ENCODE assay signal across 8 cellular contexts in genomic region chr7:77536017-77536412, GRCh38. TPM values are rescaled to one million over a fixed set of nuclear protein-coding genes. Genes with fewer than 3 reads are reported as not detected.
DNase-seq lines count a peak whose midpoint lies in the region; ATAC-seq and TF ChIP-seq lines count a peak whose summit lies in the region.

No MANE protein-coding gene starts in this region.

- no peak for ATAC-seq in HG03159 (IDR thresholded peaks at IDR 0.05; ENCODE audit: unreplicated experiment)

- H3K9me3 ChIP-seq in BLaER1: peaks cover 9% of the 10 kb centered on the region; the same call in 1 of the 2 replicates
- no peaks in the 10 kb centered on the region for H3K9me3 ChIP-seq in MG63
- H3K9me3 ChIP-seq in effector memory CD4-positive, alpha-beta T cell (ENCODE audit: control insufficient read depth, low read length): no peaks in the 10 kb centered on the region

- peaks cover 18% of the 10 kb centered on the region for H3K36me3 Mint-ChIP-seq in nephron progenitor cell (ENCODE audit: low read depth)

- H3K4me3 ChIP-seq in BLaER1 (peak overlapping the region; percentile 75), MG63 (peak overlapping the region; percentile 69)
- peak overlapping the region; percentile 65 for H3K4me3 ChIP-seq in effector memory CD4-positive, alpha-beta T cell (ENCODE audit: insufficient read depth, low read depth, low read length, poor library complexity, severe bottlenecking)

- TF ChIP-seq CTCF in nephron progenitor cell (IDR thresholded peaks at IDR 0.05): no peak

- H3K4me1 Mint-ChIP-seq in nephron progenitor cell: peaks cover 35% of the 10 kb centered on the region

- DNase-seq in MG63: no peak
- DNase-seq in effector memory CD4-positive, alpha-beta T cell: no peak
- DNase-seq in nephron progenitor cell: no peak
- no peak for DNase-seq in medulla oblongata (ENCODE audit: extremely low spot score)
- DNase-seq in stimulated activated CD4-positive, alpha-beta T cell treated with anti-CD3 and anti-CD28 coated beads, Interleukin-1b, Interleukin-23, amount 100 ng/mL, for 48 hours: no peak
- no peak for DNase-seq in anterior cingulate cortex (lab: John Stamatoyannopoulos, UW)

- H3K36me3 ChIP-seq in BLaER1: no peaks in the 10 kb centered on the region
- H3K36me3 ChIP-seq in MG63: no peaks in the 10 kb centered on the region
- H3K36me3 ChIP-seq in effector memory CD4-positive, alpha-beta T cell (ENCODE audit: control insufficient read depth, insufficient read depth, low read length): no peaks in the 10 kb centered on the region

- peak overlapping the region; percentile 71 for H3K4me2 ChIP-seq in BLaER1

- H3K9me3 Mint-ChIP-seq in nephron progenitor cell: peaks cover 32% of the 10 kb centered on the region

- H4K20me1 ChIP-seq in BLaER1: peaks cover 24% of the 10 kb centered on the region

- peaks cover 22% of the 10 kb centered on the region for H3K4me1 ChIP-seq in BLaER1
- peaks cover 7% of the 10 kb centered on the region for H3K4me1 ChIP-seq in effector memory CD4-positive, alpha-beta T cell (ENCODE audit: control insufficient read depth, insufficient read depth, low read length, poor library complexity, severe bottlenecking)

- H3K27me3 Mint-ChIP-seq in nephron progenitor cell (ENCODE audit: low read depth, poor library complexity): peaks cover 3% of the 10 kb centered on the region

- H3K27me3 ChIP-seq in BLaER1 (no peaks in the 10 kb centered on the region), MG63 (no peaks in the 10 kb centered on the region)
- H3K27me3 ChIP-seq in effector memory CD4-positive, alpha-beta T cell (replicated peaks; ENCODE audit: control insufficient read depth, insufficient read depth, low read length, poor library complexity, severe bottlenecking): no peaks in the 10 kb centered on the region

- peak overlapping the region; percentile 75; the same call in 1 of the 2 replicates for H3K9ac ChIP-seq in BLaER1

- peak overlapping the region; percentile 93 for H3K4me3 Mint-ChIP-seq in nephron progenitor cell

- H3K27ac Mint-ChIP-seq in nephron progenitor cell: no peak overlapping the region

- H3K27ac ChIP-seq in BLaER1: no peak overlapping the region
- H3K27ac ChIP-seq in effector memory CD4-positive, alpha-beta T cell (ENCODE audit: insufficient read depth, low read length, poor library complexity, severe bottlenecking): peak overlapping the region; percentile 49

RNA-seq across cellular contexts. Expression of gene PTPN12, which starts 1.1 kb away (rescaled TPM):
- total RNA-seq in MG63 (2014; rRNA removed; shearing (Covaris generic); ENCODE audit: low replicate concordance): 11.5 and 15.5 TPM in 2 replicates
